18 cellular contexts compared by ENCODE assay signal in the genomic region with DNA sequence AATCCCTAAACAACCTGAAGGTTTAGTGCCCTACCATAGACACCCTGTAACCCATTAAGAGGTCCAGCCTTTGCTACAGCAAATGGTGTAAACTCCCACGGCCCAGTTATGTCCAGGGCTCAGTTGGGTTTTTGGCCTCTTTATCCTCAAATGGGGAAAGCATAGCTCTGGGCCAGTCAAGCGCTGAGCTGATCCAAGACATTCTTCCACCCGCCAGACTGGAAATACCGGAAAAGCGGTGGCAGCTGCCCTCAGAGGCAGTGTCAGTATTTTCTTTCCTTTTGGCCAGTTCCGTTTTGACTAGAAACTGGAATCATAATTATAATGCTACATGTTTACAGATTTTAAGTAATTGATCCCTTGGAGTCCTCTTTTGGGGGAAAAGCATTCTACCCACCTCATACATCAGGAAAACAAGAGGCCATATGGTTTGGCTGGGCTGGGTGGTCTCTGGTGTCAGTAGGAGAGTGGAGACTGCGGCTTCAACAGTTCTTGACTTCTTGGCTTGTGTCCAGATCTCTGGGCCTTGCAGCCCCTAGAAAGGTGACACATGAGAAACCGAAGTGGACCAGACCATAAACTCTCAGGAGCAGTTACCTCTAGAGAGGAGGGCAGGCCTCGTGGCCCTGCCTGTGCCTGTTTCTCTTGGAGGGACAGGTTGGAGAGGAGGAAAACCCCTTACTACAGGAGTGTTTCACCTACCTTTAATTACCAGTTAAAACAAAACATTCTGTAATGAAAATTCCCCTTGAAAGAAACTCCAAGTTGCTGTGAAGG. TPM values are rescaled to one million over a fixed set of nuclear protein-coding genes. Genes with fewer than 3 reads are reported as not detected.
DNase-seq lines count a peak whose midpoint lies in the region; ATAC-seq and TF ChIP-seq lines count a peak whose summit lies in the region.
"Had no signal": no experiment of that assay in that cellular context is flagged by ENCODE, and none has a peak within 500 bp of the region (broad histone marks: within the 10 kb centered on the region; RNA-seq: fewer than 3 reads in every experiment).

No MANE protein-coding gene starts in this region.

- H3K4me3 ChIP-seq in body of pancreas (no peak overlapping the region), left lung (no peak overlapping the region), upper lobe of right lung (no peak overlapping the region)
- H3K4me3 ChIP-seq: heart left ventricle, ovary, skin epidermis had no signal

- H3K27ac ChIP-seq in body of pancreas: peak overlapping the region; percentile 39 to 75 (median 66)
- no peak overlapping the region for H3K27ac ChIP-seq in left lung
- H3K27ac ChIP-seq in upper lobe of right lung: no peak overlapping the region
- H3K27ac ChIP-seq: heart left ventricle, ovary, WERI-Rb-1 had no signal

- peak; percentile 9 for DNase-seq in SIG-M5 treated with dmso at 0.1 percent for 504 hours (lab: John Stamatoyannopoulos, UW; ENCODE audit: unreplicated experiment)
- no peak for DNase-seq in SIG-M5 (lab: John Stamatoyannopoulos, UW)
- peak; percentile 80 to 87 (median 84) for DNase-seq in body of pancreas
- peak in 1 of 2 donors; percentile 60 for DNase-seq in left lung
- DNase-seq in upper lobe of right lung: peak; percentile 77
- DNase-seq in OCI-M1 (lab: John Stamatoyannopoulos, UW): no peak
- DNase-seq in GM20000 (ENCODE audit: low spot score): no peak
- DNase-seq: activated CD8-positive, alpha-beta T cell treated with anti-CD3 and anti-CD28 coated beads, Interleukin-2, amount 10 ng/mL, durations not matched to agents 7 days and 5 days; activated gamma-delta T cell treated with Interleukin-2 at 50 U/mL for 16 hours; anterior cingulate cortex; COR-L47; heart left ventricle; kidney glomerular epithelial cell; NCI-H226; ovary; WERI-Rb-1 had no signal

- 42 to 43% methylated on average over 7 to 9 of the region's 9 CpGs for whole genome bisulfite sequencing in body of pancreas, 2 donors

- peak; percentile 93 for ATAC-seq in body of pancreas
- peak; percentile 91 for ATAC-seq in left lung
- peak; percentile 78 for ATAC-seq in upper lobe of right lung
- ATAC-seq in SK-N-SH treated with all-trans-retinoic acid at 6 μM for 48 hours: no peak
- ATAC-seq: activated CD8-positive, alpha-beta T cell treated with anti-CD3 and anti-CD28 coated beads, Interleukin-2, amount 10 ng/mL, durations not matched to agents 7 days and 5 days; heart left ventricle had no signal

- H3K27me3 ChIP-seq in body of pancreas (no peaks in the 10 kb centered on the region), left lung (no peaks in the 10 kb centered on the region), upper lobe of right lung (no peaks in the 10 kb centered on the region)
- H3K27me3 ChIP-seq: ovary had no signal

- intact Hi-C loops in body of pancreas (cut with DNase I) (no loop called here), left lung (cut with DNase I) (loop anchor here in 1 of 2 donors (10.0 kb wide), 1 partner anchor 415 kb away; no protein-coding TSS in a partner anchor), upper lobe of right lung (cut with DNase I) (no loop called here)

- no peaks in the 10 kb centered on the region for H3K36me3 ChIP-seq in body of pancreas (replicated peaks in 1 of 2; ENCODE audit: insufficient read depth in 1 of 2, low read depth in 2 of 2)
- H3K36me3 ChIP-seq in left lung: no peaks in the 10 kb centered on the region
- no peaks in the 10 kb centered on the region for H3K36me3 ChIP-seq in upper lobe of right lung
- H3K36me3 ChIP-seq: heart left ventricle, ovary, WERI-Rb-1 had no signal

- H3K9me3 ChIP-seq in body of pancreas: no peaks in the 10 kb centered on the region
- H3K9me3 ChIP-seq in left lung: no peaks in the 10 kb centered on the region
- H3K9me3 ChIP-seq in upper lobe of right lung: no peaks in the 10 kb centered on the region
- H3K9me3 ChIP-seq: heart left ventricle, ovary had no signal

- no peak for TF ChIP-seq CTCF in body of pancreas (IDR thresholded peaks at IDR 0.05)
- no peak for TF ChIP-seq CTCF in left lung (IDR thresholded peaks at IDR 0.05)
- TF ChIP-seq CTCF in upper lobe of right lung (IDR thresholded peaks at IDR 0.05): no peak
- no peak for TF ChIP-seq CTCF in GM20000 (IDR thresholded peaks at IDR 0.05; ENCODE audit: extremely low read depth, missing control alignments)

- TF ChIP-seq POLR2A in body of pancreas (IDR thresholded peaks at IDR 0.05): no peak

- H3K4me1 ChIP-seq in body of pancreas (peaks cover 16% of the 10 kb centered on the region), left lung (no peaks in the 10 kb centered on the region), upper lobe of right lung (no peaks in the 10 kb centered on the region)
- H3K4me1 ChIP-seq: heart left ventricle had no signal

TF ChIP-seq in SK-N-SH treated with all-trans-retinoic acid at 6 μM for 48 hours, 23 proteins besides CTCF, POLR2A, EP300 and RAD21:
- no peak for TF ChIP-seq ARNTL (CRISPR knock-in tag; IDR thresholded peaks at IDR 0.05; ENCODE audit: borderline replicate concordance, low read depth)
- no peak for TF ChIP-seq ZC3H10 (CRISPR knock-in tag; IDR thresholded peaks at IDR 0.05)
- no peak for TF ChIP-seq PPARA (CRISPR knock-in tag; IDR thresholded peaks at IDR 0.05; ENCODE audit: borderline replicate concordance)
- TF ChIP-seq TCF4 (CRISPR knock-in tag; IDR thresholded peaks at IDR 0.05; ENCODE audit: borderline replicate concordance): no peak
- TF ChIP-seq GLIS3 (CRISPR knock-in tag; IDR thresholded peaks at IDR 0.05): no peak
- TF ChIP-seq, protein P1, sequence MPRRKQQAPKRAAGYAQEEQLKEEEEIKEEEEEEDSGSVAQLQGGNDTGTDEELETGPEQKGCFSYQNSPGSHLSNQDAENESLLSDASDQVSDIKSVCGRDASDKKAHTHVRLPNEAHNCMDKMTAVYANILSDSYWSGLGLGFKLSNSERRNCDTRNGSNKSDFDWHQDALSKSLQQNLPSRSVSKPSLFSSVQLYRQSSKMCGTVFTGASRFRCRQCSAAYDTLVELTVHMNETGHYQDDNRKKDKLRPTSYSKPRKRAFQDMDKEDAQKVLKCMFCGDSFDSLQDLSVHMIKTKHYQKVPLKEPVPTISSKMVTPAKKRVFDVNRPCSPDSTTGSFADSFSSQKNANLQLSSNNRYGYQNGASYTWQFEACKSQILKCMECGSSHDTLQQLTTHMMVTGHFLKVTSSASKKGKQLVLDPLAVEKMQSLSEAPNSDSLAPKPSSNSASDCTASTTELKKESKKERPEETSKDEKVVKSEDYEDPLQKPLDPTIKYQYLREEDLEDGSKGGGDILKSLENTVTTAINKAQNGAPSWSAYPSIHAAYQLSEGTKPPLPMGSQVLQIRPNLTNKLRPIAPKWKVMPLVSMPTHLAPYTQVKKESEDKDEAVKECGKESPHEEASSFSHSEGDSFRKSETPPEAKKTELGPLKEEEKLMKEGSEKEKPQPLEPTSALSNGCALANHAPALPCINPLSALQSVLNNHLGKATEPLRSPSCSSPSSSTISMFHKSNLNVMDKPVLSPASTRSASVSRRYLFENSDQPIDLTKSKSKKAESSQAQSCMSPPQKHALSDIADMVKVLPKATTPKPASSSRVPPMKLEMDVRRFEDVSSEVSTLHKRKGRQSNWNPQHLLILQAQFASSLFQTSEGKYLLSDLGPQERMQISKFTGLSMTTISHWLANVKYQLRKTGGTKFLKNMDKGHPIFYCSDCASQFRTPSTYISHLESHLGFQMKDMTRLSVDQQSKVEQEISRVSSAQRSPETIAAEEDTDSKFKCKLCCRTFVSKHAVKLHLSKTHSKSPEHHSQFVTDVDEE (CRISPR knock-in tag; IDR thresholded peaks at IDR 0.05): no peak
- no peak for TF ChIP-seq ISL1 (CRISPR knock-in tag; IDR thresholded peaks at IDR 0.05)
- TF ChIP-seq ZFP30 (CRISPR knock-in tag; IDR thresholded peaks at IDR 0.05): no peak
- TF ChIP-seq RARB (CRISPR knock-in tag; IDR thresholded peaks at IDR 0.05): no peak
- TF ChIP-seq, protein P2, sequence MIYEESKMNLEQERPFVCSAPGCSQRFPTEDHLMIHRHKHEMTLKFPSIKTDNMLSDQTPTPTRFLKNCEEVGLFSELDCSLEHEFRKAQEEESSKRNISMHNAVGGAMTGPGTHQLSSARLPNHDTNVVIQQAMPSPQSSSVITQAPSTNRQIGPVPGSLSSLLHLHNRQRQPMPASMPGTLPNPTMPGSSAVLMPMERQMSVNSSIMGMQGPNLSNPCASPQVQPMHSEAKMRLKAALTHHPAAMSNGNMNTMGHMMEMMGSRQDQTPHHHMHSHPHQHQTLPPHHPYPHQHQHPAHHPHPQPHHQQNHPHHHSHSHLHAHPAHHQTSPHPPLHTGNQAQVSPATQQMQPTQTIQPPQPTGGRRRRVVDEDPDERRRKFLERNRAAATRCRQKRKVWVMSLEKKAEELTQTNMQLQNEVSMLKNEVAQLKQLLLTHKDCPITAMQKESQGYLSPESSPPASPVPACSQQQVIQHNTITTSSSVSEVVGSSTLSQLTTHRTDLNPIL (CRISPR knock-in tag; IDR thresholded peaks at IDR 0.05; ENCODE audit: low read depth): no peak

RNA-seq across cellular contexts. Expression of a gene that starts 30.2 kb away (rescaled TPM):
- under 1 TPM in 1 of 2 donors, not detected in 1; 0.26 TPM for total RNA-seq in body of pancreas
- not detected for total RNA-seq in left lung
- total RNA-seq in upper lobe of right lung: not detected
- total RNA-seq: activated CD8-positive, alpha-beta T cell treated with anti-CD3 and anti-CD28 coated beads, Interleukin-2, amount 10 ng/mL, durations not matched to agents 7 days and 5 days; heart left ventricle; ovary had no signal

Comparison
In these comparisons a context has a peak if more than half of its experiments do, and no peak if none do; other contexts are left out.
1. DNase-seq: peak in SIG-M5 treated with dmso at 0.1 percent for 504 hours (single experiment), body of pancreas (4 of 4) and upper lobe of right lung (single experiment); none in SIG-M5 (single experiment), OCI-M1 (single experiment) and GM20000 (single experiment).
2. H3K27ac ChIP-seq: peak in body of pancreas (4 of 4); none in left lung (0 of 2) and upper lobe of right lung (single experiment).